Comparison of ENCODE assay signal across 8 cellular contexts in the genomic region with DNA sequence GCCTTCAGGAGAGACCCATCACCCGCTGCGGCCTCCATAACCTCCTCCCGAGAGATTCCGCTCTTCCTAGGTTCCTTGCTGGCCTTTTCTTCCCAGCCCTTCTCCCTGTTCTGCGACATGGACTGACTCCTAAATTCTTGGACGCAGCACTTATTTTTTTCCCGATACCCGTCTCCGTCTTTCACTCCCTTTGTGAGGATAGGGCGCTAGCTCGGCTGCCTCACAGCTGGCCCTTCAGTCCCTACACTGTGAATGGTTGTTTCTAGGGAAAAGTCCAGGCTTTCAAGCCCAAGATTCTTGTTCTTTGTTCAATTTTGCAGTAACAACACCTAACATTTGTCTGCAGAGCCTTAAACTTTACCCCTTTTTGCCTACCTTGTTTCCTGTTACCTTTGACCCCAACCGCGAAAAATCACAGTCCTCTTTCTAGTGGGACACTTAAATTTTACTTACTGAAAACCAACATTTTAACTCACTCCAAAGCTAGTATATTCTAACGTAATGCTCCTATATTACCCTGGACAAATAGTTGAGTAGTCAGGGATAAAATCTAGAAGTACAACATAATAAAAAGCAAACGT. TPM values are rescaled to one million over a fixed set of nuclear protein-coding genes. Genes with fewer than 3 reads are reported as not detected.
DNase-seq lines count a peak whose midpoint lies in the region; ATAC-seq, FAIRE-seq and TF ChIP-seq lines count a peak whose summit lies in the region.

No MANE protein-coding gene starts in this region.

- H3K36me3 Mint-ChIP-seq in brain, result peaks cover 21% of the 10 kb centered on the region

- H2AFZ ChIP-seq in HepG2 (ENCODE audit: low read length), result peak overlapping the region; percentile 31

- FAIRE-seq in HTR-8/SVneo (lab: Jason Lieb, UNC) (no peak), HepG2 (lab: Jason Lieb, UNC) (no peak)

- no peak for DNase-seq in GM06990 (ENCODE audit: extremely low read depth, insufficient read length)
- DNase-seq in HTR-8/SVneo (ENCODE audit: insufficient read length, low spot score), result peak; percentile 22
- DNase-seq in HepG2 (ENCODE audit: low spot score), result no peak
- DNase-seq in COR-L47 (lab: John Stamatoyannopoulos, UW), result no peak
- no peak for DNase-seq in NCI-H2029 treated with DMSO at 0.1 percent for 48 hours (lab: John Stamatoyannopoulos, UW)
- no peak for DNase-seq in OCI-M1 (lab: John Stamatoyannopoulos, UW)

- H3K4me1 Mint-ChIP-seq in brain, result peaks cover 29% of the 10 kb centered on the region

- no peak for TF ChIP-seq POLR2A in HepG2 (IDR thresholded peaks at IDR 0.05; ENCODE audit: insufficient read depth in 1 of 2, low read depth in 2 of 2, low read length in 2 of 2)

- peaks cover 42% of the 10 kb centered on the region for H3K4me1 ChIP-seq in HepG2 (ENCODE audit: insufficient read depth, low read length)
- H3K4me1 ChIP-seq in thymus (ENCODE audit: control insufficient read depth, insufficient read depth, low read length), result peaks cover 8% of the 10 kb centered on the region

- TF ChIP-seq RAD21 in HepG2 (CRISPR knock-in tag; IDR thresholded peaks at IDR 0.05), result no peak

- intact Hi-C loops in HepG2 (cut with micrococcal nuclease; ENCODE audit: unreplicated experiment), result loop anchor here (1.0 to 10.0 kb wide), 3 partner anchors 11 to 136 kb away; no protein-coding TSS in a partner anchor

- in situ Hi-C loops in HepG2 (cut with HindIII; ENCODE audit: extremely low pct_ligation_motif_present, low pct_unique_long_range_greater_than_20kb), result no loop called here

- no peaks in the 10 kb centered on the region for H3K36me3 ChIP-seq in GM06990 (ENCODE audit: control insufficient read depth, insufficient read depth, low read length)
- H3K36me3 ChIP-seq in HepG2 (replicated peaks in 1 of 2; ENCODE audit: control insufficient read depth in 1 of 2, insufficient read depth in 2 of 2, low read length in 2 of 2), result 0 out of 5 replicates have a peak, but pooled peaks cover 0 to under 1% of the 10 kb centered on the region in 2 experiments
- no peaks in the 10 kb centered on the region for H3K36me3 ChIP-seq in thymus (ENCODE audit: control insufficient read depth, insufficient read depth)

- H3K79me2 ChIP-seq in HepG2 (ENCODE audit: insufficient read depth, low read length), result peaks cover 37% of the 10 kb centered on the region

- H3K27me3 ChIP-seq in GM06990 (replicated peaks; ENCODE audit: control insufficient read depth, insufficient read depth, low read length) (no peaks in the 10 kb centered on the region), HepG2 (ENCODE audit: control insufficient read depth in 1 of 2, insufficient read depth in 2 of 2, low read length in 2 of 2) (no peaks in the 10 kb centered on the region; a peak in 1 of 5 replicates), thymus (ENCODE audit: control insufficient read depth, insufficient read depth) (no peaks in the 10 kb centered on the region)

- POLR2A ChIA-PET in HepG2 (lab: Yijun Ruan, JAX), result interaction anchor here (0.8 to 4.7 kb wide), 8 partner anchors 10 to 80 kb away, joined by 3 to 49 read pairs (median 12); no protein-coding TSS in a partner anchor

- H3K4me3 Mint-ChIP-seq in brain, result peak overlapping the region; percentile 87 to 97 (median 93)

- H3K9ac ChIP-seq in HepG2 (ENCODE audit: insufficient read depth, low read depth, low read length), result peak overlapping the region; percentile 93

- H3K4me2 ChIP-seq in HepG2 (ENCODE audit: low read depth, low read length), result peak overlapping the region; percentile 91

- TF ChIP-seq EP300 in HepG2 (IDR thresholded peaks at IDR 0.05; ENCODE audit: low read depth in 2 of 2, low read length in 2 of 2) (no peak), HepG2 (CRISPR knock-in tag; IDR thresholded peaks at IDR 0.05; ENCODE audit: borderline replicate concordance) (no peak)

- H4K20me1 ChIP-seq in HepG2 (ENCODE audit: insufficient read depth, low read length), result no peaks in the 10 kb centered on the region

- peak; percentile 30; the same call in 2 of the 3 replicates for ATAC-seq in HepG2

- peaks cover 10% of the 10 kb centered on the region for H3K27me3 Mint-ChIP-seq in brain

- peaks cover 0 to 16% (median 11%) of the 10 kb centered on the region in 5 experiments for H3K9me3 Mint-ChIP-seq in brain

- H3K9me3 ChIP-seq in HepG2 (ENCODE audit: low read length) (no peaks in the 10 kb centered on the region), thymus (ENCODE audit: control insufficient read depth) (no peaks in the 10 kb centered on the region)

- CTCF ChIA-PET in HepG2 (lab: Yijun Ruan, JAX; ENCODE audit: low intra/inter-chr PET ratio, low total read pairs), result interaction anchor here (1.2 to 3.0 kb wide), 2 partner anchors 27 to 80 kb away, joined by 3 to 39 read pairs; no protein-coding TSS in a partner anchor

- H3K4me3 ChIP-seq in GM06990 (replicated peaks; ENCODE audit: low read depth, low read length) (peak overlapping the region; percentile 76), HepG2 (replicated peaks in 1 of 3; ENCODE audit: insufficient read depth in 1 of 3, low read depth in 2 of 3, low read length in 3 of 3) (peak overlapping the region; percentile 57 to 94 (median 83)), thymus (ENCODE audit: low read length) (peak overlapping the region; percentile 83)

- no peak for TF ChIP-seq CTCF in GM06990 (IDR thresholded peaks at IDR 0.05; ENCODE audit: insufficient read depth, low read length, poor library complexity, severe bottlenecking)
- TF ChIP-seq CTCF in brain (conservative IDR thresholded peaks at IDR 0.05), result no peak
- TF ChIP-seq CTCF in HepG2 (CRISPR knock-in tag; IDR thresholded peaks at IDR 0.05), result no peak

- peak overlapping the region; percentile 95 for H3K27ac ChIP-seq in HepG2 (ENCODE audit: extremely low read length, insufficient read depth, low read length)
- peak overlapping the region; percentile 98 for H3K27ac ChIP-seq in thymus (ENCODE audit: low read depth)

- H3K27ac Mint-ChIP-seq in brain, result peak overlapping the region; percentile 97 to 100 (median 99)

- TSS peak; percentile 99 for BruUV-seq in HepG2 (replicated peaks; lab: Mats Ljungman, UMichigan)

- 2% methylated on average over 15 of the region's 15 CpGs for WGBS in HepG2 (ENCODE audit: low lambda C conversion rate)
- WGBS in thymus, result 29% methylated on average over 15 of the region's 15 CpGs

TF ChIP-seq in HepG2, 621 proteins besides CTCF, POLR2A, EP300 and RAD21 (continues in another document):
- peak; percentile 82; the same call in 1 of the 2 replicates for TF ChIP-seq ZNF670 (CRISPR knock-in tag; IDR thresholded peaks at IDR 0.05; ENCODE audit: borderline replicate concordance)
- TF ChIP-seq ZNF124 (CRISPR knock-in tag; IDR thresholded peaks at IDR 0.05), result 0 out of 2 replicates have a peak, but pooled peaks have one; percentile 26
- no peak for TF ChIP-seq ZNF660 (CRISPR knock-in tag; IDR thresholded peaks at IDR 0.05; ENCODE audit: borderline replicate concordance, low read depth)
- TF ChIP-seq, protein P1, sequence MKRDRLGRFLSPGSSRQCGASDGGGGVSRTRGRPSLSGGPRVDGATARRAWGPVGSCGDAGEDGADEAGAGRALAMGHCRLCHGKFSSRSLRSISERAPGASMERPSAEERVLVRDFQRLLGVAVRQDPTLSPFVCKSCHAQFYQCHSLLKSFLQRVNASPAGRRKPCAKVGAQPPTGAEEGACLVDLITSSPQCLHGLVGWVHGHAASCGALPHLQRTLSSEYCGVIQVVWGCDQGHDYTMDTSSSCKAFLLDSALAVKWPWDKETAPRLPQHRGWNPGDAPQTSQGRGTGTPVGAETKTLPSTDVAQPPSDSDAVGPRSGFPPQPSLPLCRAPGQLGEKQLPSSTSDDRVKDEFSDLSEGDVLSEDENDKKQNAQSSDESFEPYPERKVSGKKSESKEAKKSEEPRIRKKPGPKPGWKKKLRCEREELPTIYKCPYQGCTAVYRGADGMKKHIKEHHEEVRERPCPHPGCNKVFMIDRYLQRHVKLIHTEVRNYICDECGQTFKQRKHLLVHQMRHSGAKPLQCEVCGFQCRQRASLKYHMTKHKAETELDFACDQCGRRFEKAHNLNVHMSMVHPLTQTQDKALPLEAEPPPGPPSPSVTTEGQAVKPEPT (CRISPR knock-in tag; IDR thresholded peaks at IDR 0.05; ENCODE audit: low read depth), result no peak
- TF ChIP-seq ZNF556 (CRISPR knock-in tag; IDR thresholded peaks at IDR 0.05; ENCODE audit: borderline replicate concordance), result 0 out of 2 replicates have a peak, but pooled peaks have one; percentile 20

RNA-seq across cellular contexts. Expression of a gene that starts 0.5 kb away (rescaled TPM):
- polyA plus RNA-seq in brain (ENCODE audit: insufficient read depth, low read depth, low replicate concordance), result 18.2 TPM
- total RNA-seq in HepG2 (2016; rRNA removed; fragmentation: Illumina TruSeq; extraction: Trizol), result 6.6 and 18.6 TPM in 2 replicates
- total RNA-seq in HepG2 (2016; cell fraction: cytosol; rRNA removed; fragmentation: Illumina TruSeq; extraction: Trizol; ENCODE audit: low read depth), result 6.5 and 9.2 TPM in 2 replicates
- 6.4 and 18.1 TPM in 2 replicates for total RNA-seq in HepG2 (2016; cell fraction: insoluble cytoplasmic fraction; rRNA removed; fragmentation: Illumina TruSeq; extraction: Trizol)
- 13.7 and 13.9 TPM in 2 replicates for total RNA-seq in HepG2 (2016; cell fraction: membrane; rRNA removed; fragmentation: Illumina TruSeq; extraction: Trizol)
- total RNA-seq in HepG2 (2016; cell fraction: nucleus; rRNA removed; fragmentation: Illumina TruSeq; extraction: Trizol), result 12.3 and 14.6 TPM in 2 replicates
- 18.7 and 23.8 TPM in 2 replicates for polyA plus RNA-seq in HepG2 (2011; rRNA removed)
- 10.9 and 18.4 TPM in 2 replicates for polyA plus RNA-seq in HepG2 (2011; cell fraction: cytosol; rRNA removed)
- polyA plus RNA-seq in HepG2 (2011; cell fraction: nucleus; rRNA removed), result 13.0 and 17.3 TPM in 2 replicates
- 47.5 and 53.4 TPM in 2 replicates for polyA plus RNA-seq in HepG2 (2012)
- polyA plus RNA-seq in HepG2 (2016; cell fraction: cytosol; fragmentation: Illumina TruSeq; extraction: Trizol; ENCODE audit: low read depth), result 2.2 and 2.4 TPM in 2 replicates
- polyA plus RNA-seq in HepG2 (2016; cell fraction: insoluble cytoplasmic fraction; fragmentation: Illumina TruSeq; extraction: Trizol; ENCODE audit: low read depth), result 23.5 TPM in 2 replicates
- polyA plus RNA-seq in HepG2 (2016; cell fraction: membrane; fragmentation: Illumina TruSeq; extraction: Trizol; ENCODE audit: low read depth), result 7.7 and 9.3 TPM in 2 replicates
- 13.6 and 13.7 TPM in 2 replicates for polyA plus RNA-seq in HepG2 (2016; cell fraction: nucleus; fragmentation: Illumina TruSeq; extraction: Trizol; ENCODE audit: insufficient read depth, low read depth)
- polyA minus RNA-seq in HepG2 (2011; rRNA and poly(A)+ RNA removed; ENCODE audit: low replicate concordance), result 9.4 and 18.8 TPM in 2 replicates
- 29.0 and 40.8 TPM in 2 replicates for polyA minus RNA-seq in HepG2 (2011; cell fraction: cytosol; rRNA and poly(A)+ RNA removed)
- 74.0 and 78.9 TPM in 2 replicates for polyA minus RNA-seq in HepG2 (2011; cell fraction: nucleus; rRNA and poly(A)+ RNA removed)
- 20.2 TPM for polyA plus RNA-seq in thymus
